In the genomic region with DNA sequence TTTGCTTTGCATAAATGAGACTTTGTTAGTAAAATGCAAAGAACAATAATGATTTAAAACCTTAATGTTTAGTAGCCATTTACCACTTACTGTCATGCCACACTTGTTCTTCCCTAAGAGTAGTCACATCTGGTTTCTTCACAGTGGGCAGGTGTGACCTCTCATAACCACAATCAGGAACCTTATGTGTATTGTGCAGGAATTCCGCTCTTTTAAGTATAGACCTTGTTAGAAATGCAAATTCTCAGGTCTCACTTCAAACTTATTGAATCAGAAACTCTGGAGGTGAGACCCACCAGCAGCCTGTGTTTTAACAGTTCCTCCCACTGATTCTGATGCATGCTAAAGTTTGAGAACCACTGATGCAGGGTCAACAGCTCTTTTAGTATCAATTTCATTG, we compare ENCODE assay signal across 13 cellular contexts.
"Had no signal": no experiment of that assay in that cellular context is flagged by ENCODE, and none has a peak within 500 bp of the region (broad histone marks: within the 10 kb centered on the region; RNA-seq: fewer than 3 reads in every experiment).

No MANE protein-coding gene starts in this region.

- H3K27ac Mint-ChIP-seq: activated CD8-positive, alpha-beta T cell treated with anti-CD3 and anti-CD28 coated beads, Interleukin-2, amount 10 ng/mL, durations not matched to agents 7 days and 5 days; activated T-helper 1 cell treated with anti-CD3 and anti-CD28 coated beads, Interleukin-12 subunit alpha, Interleukin-12 subunit beta, Interleukin-2, Interleukin-4 antibody, amounts not matched to agents 30 ng/mL and 10 ng/mL and 1 ng/mL, durations not matched to agents 14 hours and 24 hours and 36 hours; naive thymus-derived CD4-positive, alpha-beta T cell had no signal

- H3K36me3 ChIP-seq: cardiac muscle cell, neutrophil, tibial artery, uterus had no signal

- H3K27ac ChIP-seq: cardiac muscle cell, neutrophil, tibial artery, uterus had no signal

- H3K4me1 Mint-ChIP-seq: naive thymus-derived CD4-positive, alpha-beta T cell had no signal

- H3K9me3 ChIP-seq: neutrophil, uterus had no signal

- ATAC-seq: activated CD8-positive, alpha-beta T cell treated with anti-CD3 and anti-CD28 coated beads, Interleukin-2, amount 10 ng/mL, durations not matched to agents 7 days and 5 days; left colon; naive thymus-derived CD4-positive, alpha-beta T cell had no signal

- H3K4me3 ChIP-seq: cardiac muscle cell, tibial artery, uterus had no signal

- DNase-seq: activated CD4-positive, alpha-beta T cell treated with anti-CD3 and anti-CD28 coated beads for 48 hours; activated CD8-positive, alpha-beta T cell treated with anti-CD3 and anti-CD28 coated beads, Interleukin-2, amount 10 ng/mL, durations not matched to agents 7 days and 5 days; activated naive CD4-positive, alpha-beta T cell; foreskin melanocyte; head of caudate nucleus; left colon; naive thymus-derived CD4-positive, alpha-beta T cell; small intestine; tibial artery; uterus had no signal

- H3K27me3 ChIP-seq: cardiac muscle cell, neutrophil, tibial artery, uterus had no signal

- H3K4me3 Mint-ChIP-seq: activated CD8-positive, alpha-beta T cell treated with anti-CD3 and anti-CD28 coated beads, Interleukin-2, amount 10 ng/mL, durations not matched to agents 7 days and 5 days; activated T-helper 1 cell treated with anti-CD3 and anti-CD28 coated beads, Interleukin-12 subunit alpha, Interleukin-12 subunit beta, Interleukin-2, Interleukin-4 antibody, amounts not matched to agents 30 ng/mL and 10 ng/mL and 1 ng/mL, durations not matched to agents 14 hours and 24 hours and 36 hours; naive thymus-derived CD4-positive, alpha-beta T cell had no signal

- H3K36me3 Mint-ChIP-seq: naive thymus-derived CD4-positive, alpha-beta T cell had no signal

- H3K4me1 ChIP-seq: tibial artery, uterus had no signal

- H3K9me3 Mint-ChIP-seq: activated T-helper 1 cell treated with anti-CD3 and anti-CD28 coated beads, Interleukin-12 subunit alpha, Interleukin-12 subunit beta, Interleukin-2, Interleukin-4 antibody, amounts not matched to agents 30 ng/mL and 10 ng/mL and 1 ng/mL, durations not matched to agents 14 hours and 24 hours and 36 hours had no signal
